18 cellular contexts compared by ENCODE assay signal in the genomic region with DNA sequence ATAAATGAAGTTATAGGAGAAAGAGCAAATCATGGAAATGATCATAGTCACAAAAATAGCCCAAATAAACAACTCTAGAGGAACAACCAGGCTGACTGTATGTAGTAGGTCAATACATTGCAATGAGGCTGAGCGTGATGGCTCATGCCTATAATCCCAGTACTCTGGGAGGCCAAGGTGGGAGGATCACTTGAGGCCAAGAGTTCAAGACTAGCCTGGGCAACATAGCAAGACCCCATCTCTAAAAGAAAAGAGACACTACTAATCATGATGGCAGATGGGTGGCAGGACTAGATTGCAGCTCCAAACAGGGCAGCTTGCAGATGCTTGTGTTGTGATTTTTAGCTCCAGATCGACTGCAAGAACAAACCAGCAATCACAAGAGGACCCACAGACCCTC. TPM values are rescaled to one million over a fixed set of nuclear protein-coding genes. Genes with fewer than 3 reads are reported as not detected.
A peak's percentile ranks its signal among the peaks of the same experiment; 100 is the strongest.
DNase-seq lines count a peak whose midpoint lies in the region; ATAC-seq and TF ChIP-seq lines count a peak whose summit lies in the region.
"Had no signal": no experiment of that assay in that cellular context is flagged by ENCODE, and none has a peak within 500 bp of the region (broad histone marks: within the 10 kb centered on the region; RNA-seq: fewer than 3 reads in every experiment).

No MANE protein-coding gene starts in this region.

- TF ChIP-seq CTCF in HEK293 (tag by site-specific recombination; IDR thresholded peaks at IDR 0.05) = no peak
- TF ChIP-seq CTCF in RWPE1 (conservative IDR thresholded peaks at IDR 0.05; ENCODE audit: low read depth) = no peak
- no peak for TF ChIP-seq CTCF in progenitor cell of endocrine pancreas (IDR thresholded peaks at IDR 0.05; ENCODE audit: unreplicated experiment)

- DNase-seq in activated naive CD4-positive, alpha-beta T cell treated with anti-CD3 and anti-CD28 coated beads, Interleukin-2, amount 10 ng/mL, durations not matched to agents 7 days and 5 days = no peak
- no peak for DNase-seq in activated naive CD4-positive, alpha-beta T cell treated with Interleukin-2 at 50 U/mL for 16 hours
- DNase-seq in RWPE1 (ENCODE audit: low spot score) = no peak
- no peak for DNase-seq in progenitor cell of endocrine pancreas (ENCODE audit: low spot score, unreplicated experiment)
- no peak for DNase-seq in NCI-H345 (lab: John Stamatoyannopoulos, UW)
- DNase-seq: BE2C, EL, GF-D8, HFFc6, KG1, NCI-H1105, NCI-H2029 treated with DMSO at 0.1 percent for 48 hours, NCI-H226, NCI-H524, NCI-H82, Right ventricle myocardium superior had no signal

- peak overlapping the region; percentile 16 for H3K27ac Mint-ChIP-seq in activated naive CD4-positive, alpha-beta T cell treated with anti-CD3 and anti-CD28 coated beads, Interleukin-2, amount 10 ng/mL, durations not matched to agents 7 days and 5 days
- peak overlapping the region; percentile 87 for H3K27ac Mint-ChIP-seq in progenitor cell of endocrine pancreas

- POLR2A ChIA-PET in HEK293 (lab: Yijun Ruan, JAX) (interaction anchor here (0.6 kb wide), 1 partner anchor 325 kb away, joined by 3 read pairs; no protein-coding TSS in a partner anchor), RWPE1 (lab: Yijun Ruan, JAX; ENCODE audit: low non-redundant PET) (no interaction called here)

- no peaks in the 10 kb centered on the region for H3K27me3 Mint-ChIP-seq in activated naive CD4-positive, alpha-beta T cell treated with anti-CD3 and anti-CD28 coated beads, Interleukin-2, amount 10 ng/mL, durations not matched to agents 7 days and 5 days
- H3K27me3 Mint-ChIP-seq in progenitor cell of endocrine pancreas = no peaks in the 10 kb centered on the region

- H3K4me3 ChIP-seq in HEK293 (ENCODE audit: low read depth, low read length) = no peak overlapping the region

- H3K9me3 Mint-ChIP-seq in activated naive CD4-positive, alpha-beta T cell treated with anti-CD3 and anti-CD28 coated beads, Interleukin-2, amount 10 ng/mL, durations not matched to agents 7 days and 5 days = no peaks in the 10 kb centered on the region
- H3K9me3 Mint-ChIP-seq in progenitor cell of endocrine pancreas (ENCODE audit: low read depth) = peaks cover 4% of the 10 kb centered on the region
- H3K9me3 Mint-ChIP-seq: HFFc6 had no signal

- peaks cover 31 to 62% of the 10 kb centered on the region in 2 experiments for H3K36me3 ChIP-seq in HEK293 (ENCODE audit: control insufficient read depth in 2 of 2, insufficient read depth in 1 of 2, low read length in 2 of 2)
- H3K36me3 ChIP-seq: BE2C had no signal

- peaks cover 52% of the 10 kb centered on the region for H3K36me3 Mint-ChIP-seq in activated naive CD4-positive, alpha-beta T cell treated with anti-CD3 and anti-CD28 coated beads, Interleukin-2, amount 10 ng/mL, durations not matched to agents 7 days and 5 days
- H3K36me3 Mint-ChIP-seq in progenitor cell of endocrine pancreas (ENCODE audit: insufficient read depth) = peaks cover 42% of the 10 kb centered on the region

- H3K4me3 Mint-ChIP-seq in activated naive CD4-positive, alpha-beta T cell treated with anti-CD3 and anti-CD28 coated beads, Interleukin-2, amount 10 ng/mL, durations not matched to agents 7 days and 5 days = no peak overlapping the region
- no peak overlapping the region for H3K4me3 Mint-ChIP-seq in progenitor cell of endocrine pancreas (ENCODE audit: low read depth)
- H3K4me3 Mint-ChIP-seq: HFFc6 had no signal

- H3K27ac ChIP-seq in HEK293 (ENCODE audit: extremely low read depth, low read depth, low read length) = no peak overlapping the region
- 0 out of 2 replicates have a peak overlapping the region, but pooled peaks have one; percentile 54 for H3K27ac ChIP-seq in RWPE1

- CTCF ChIA-PET in activated naive CD4-positive, alpha-beta T cell treated with anti-CD3 and anti-CD28 coated beads, Interleukin-2, amount 10 ng/mL, durations not matched to agents 7 days and 5 days (lab: Charles Lee) = interaction anchor here (1.2 to 1.3 kb wide), 2 partner anchors 12 to 27 kb away, joined by 3 to 4 read pairs; no protein-coding TSS in a partner anchor
- CTCF ChIA-PET in HEK293 (lab: Yijun Ruan, JAX) = interaction anchor here (0.6 to 1.4 kb wide), 4 partner anchors 11 to 834 kb away, joined by 3 to 7 read pairs (median 4); no protein-coding TSS in a partner anchor
- CTCF ChIA-PET in RWPE1 (lab: Yijun Ruan, JAX) = no interaction called here

- H3K4me1 ChIP-seq in HEK293 (ENCODE audit: control insufficient read depth, insufficient read depth, low read length) = no peaks in the 10 kb centered on the region
- H3K4me1 ChIP-seq: BE2C had no signal

- H3K9me3 ChIP-seq in HEK293 (ENCODE audit: control insufficient read depth, insufficient read depth, low read depth, low read length) = no peaks in the 10 kb centered on the region
- H3K9me3 ChIP-seq: BE2C had no signal

- H3K4me1 Mint-ChIP-seq in activated naive CD4-positive, alpha-beta T cell treated with anti-CD3 and anti-CD28 coated beads, Interleukin-2, amount 10 ng/mL, durations not matched to agents 7 days and 5 days = peaks cover 12% of the 10 kb centered on the region
- no peaks in the 10 kb centered on the region for H3K4me1 Mint-ChIP-seq in progenitor cell of endocrine pancreas (ENCODE audit: low read depth)

- no peak for ATAC-seq in GM18873 (IDR thresholded peaks at IDR 0.05; ENCODE audit: low FRiP score, unreplicated experiment)

TF ChIP-seq in HEK293, 187 proteins besides CTCF, POLR2A, EP300 and RAD21:
- TF ChIP-seq ZNF292 (tag by site-specific recombination; IDR thresholded peaks at IDR 0.05; ENCODE audit: borderline replicate concordance, low read depth) (no peak), ZNF777 (tag by site-specific recombination; IDR thresholded peaks at IDR 0.05; ENCODE audit: borderline replicate concordance) (no peak), ZNF121 (tag by site-specific recombination; IDR thresholded peaks at IDR 0.05) (peak; percentile 88)

RNA-seq across cellular contexts. Expression of a gene that starts 27.6 kb away (rescaled TPM):
- total RNA-seq in progenitor cell of endocrine pancreas = 25.2 and 25.5 TPM in 2 replicates
